10 cellular contexts compared by ENCODE assay signal in the genomic region with DNA sequence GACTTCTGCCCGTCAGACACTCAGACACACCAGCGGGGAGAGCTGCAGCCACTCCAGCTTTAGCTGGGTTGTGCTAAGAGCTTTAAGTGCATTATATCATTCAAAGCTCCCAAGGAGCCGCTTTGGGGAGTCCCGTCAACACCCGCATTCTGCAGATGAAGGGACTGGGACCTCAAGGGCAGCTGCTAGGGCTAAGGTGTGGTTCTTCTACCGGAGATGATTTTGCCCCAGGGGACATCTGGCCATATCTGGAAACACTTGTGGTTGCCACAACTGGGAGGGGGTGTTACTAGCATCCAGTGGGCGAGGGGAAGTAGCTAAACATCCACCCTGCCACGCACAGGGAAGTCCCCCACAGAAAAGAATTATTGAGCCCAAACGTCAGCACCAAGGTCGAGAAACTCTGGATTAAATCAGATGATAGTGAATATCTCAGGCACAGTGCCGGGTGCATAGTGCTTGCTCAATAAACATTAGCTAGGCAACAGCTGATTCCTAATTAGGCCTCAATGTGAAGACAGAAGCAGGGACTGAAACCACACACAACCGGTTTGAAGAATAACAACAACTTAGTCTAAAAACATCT. TPM values are rescaled to one million over a fixed set of nuclear protein-coding genes. Genes with fewer than 3 reads are reported as not detected.
DNase-seq lines count a peak whose midpoint lies in the region; ATAC-seq, FAIRE-seq and TF ChIP-seq lines count a peak whose summit lies in the region.
"Had no signal": no experiment of that assay in that cellular context is flagged by ENCODE, and none has a peak within 500 bp of the region (broad histone marks: within the 10 kb centered on the region; RNA-seq: fewer than 3 reads in every experiment).

No MANE protein-coding gene starts in this region.

- intact Hi-C loops in left lung (cut with DNase I) = no loop called here

- CTCF ChIA-PET in H1 (lab: Charles Lee; ENCODE audit: partially characterized antibody) = interaction anchor here (2.2 to 5.0 kb wide), 2 partner anchors 13 to 26 kb away, joined by 13 to 28 read pairs; no protein-coding TSS in a partner anchor

- H3K27me3 Mint-ChIP-seq in endothelial cell (ENCODE audit: unreplicated experiment) = peaks cover 16% of the 10 kb centered on the region

- H4K5ac ChIP-seq in H1 (ENCODE audit: insufficient read length, low read depth, low read length) = no peak overlapping the region

- ATAC-seq in GM21447 (IDR thresholded peaks at IDR 0.05; ENCODE audit: unreplicated experiment) = peak; percentile 66
- peak; percentile 52 for ATAC-seq in HG03457 (IDR thresholded peaks at IDR 0.05; ENCODE audit: unreplicated experiment)
- ATAC-seq in left lung = no peak

- H3K23me2 ChIP-seq in H1 (ENCODE audit: low read depth, low read length) = no peaks in the 10 kb centered on the region

- peaks cover 32% of the 10 kb centered on the region for H3K36me3 Mint-ChIP-seq in endothelial cell (ENCODE audit: low read depth, unreplicated experiment)

- 0 out of 2 replicates have a peak overlapping the region, but pooled peaks have one; percentile 53 for H2BK15ac ChIP-seq in H1 (ENCODE audit: low read length)

- no peak overlapping the region for H3K18ac ChIP-seq in H1 (ENCODE audit: extremely low read depth, low read length)

- H3K27me3 ChIP-seq in H1 (replicated peaks in 1 of 4; ENCODE audit: control insufficient read depth in 3 of 4, extremely low read depth in 1 of 4, insufficient read depth in 3 of 4, low read length in 3 of 4) (no peaks in the 10 kb centered on the region), left lung (no peaks in the 10 kb centered on the region)
- H3K27me3 ChIP-seq: cardiac muscle cell had no signal

- no peak for FAIRE-seq in H1 (lab: Jason Lieb, UNC)

- H2BK12ac ChIP-seq in H1 (ENCODE audit: low read depth, low read length) = no peak overlapping the region

- H3K79me2 ChIP-seq in H1 (ENCODE audit: control insufficient read depth in 1 of 2, insufficient read depth in 2 of 2, low read length in 2 of 2) = peaks cover 4 to 71% of the 10 kb centered on the region in 2 experiments; a peak in 3 of 4 replicates

- no peak overlapping the region for H2BK5ac ChIP-seq in H1 (ENCODE audit: low read depth, low read length)

- H3K56ac ChIP-seq in H1 (replicated peaks; ENCODE audit: insufficient read length, low read depth, low read length) = no peak overlapping the region

- H3K4me3 ChIP-seq in H1 (ENCODE audit: extremely low read depth in 1 of 4, insufficient read depth in 2 of 4, low read depth in 3 of 4, low read length in 4 of 4) (no peak overlapping the region), left lung (no peak overlapping the region)
- H3K4me3 ChIP-seq: cardiac muscle cell had no signal

- peaks cover 15 to 22% of the 10 kb centered on the region in 2 experiments for H4K20me1 ChIP-seq in H1 (replicated peaks in 1 of 2; ENCODE audit: control insufficient read depth in 1 of 2, insufficient read depth in 2 of 2, low read length in 2 of 2)

- WGBS in H1 (ENCODE audit: extremely low coverage in 1 of 2, insufficient coverage in 1 of 2, insufficient read length in 1 of 2, insufficient replicate concordance in 2 of 2, low coverage in 1 of 2, low lambda C conversion rate in 2 of 2, missing lambda C conversion rate in 1 of 2), 2 experiments = 78% methylated on average over 12 of the region's 12 CpGs; no CpG with 5 or more reads in 1 of the 2 experiments

- no peaks in the 10 kb centered on the region for H3K9me3 ChIP-seq in H1 (ENCODE audit: insufficient read depth in 2 of 2, low read depth in 1 of 2, low read length in 1 of 2)
- no peaks in the 10 kb centered on the region for H3K9me3 ChIP-seq in left lung

- peaks cover 78% of the 10 kb centered on the region for H3K4me1 Mint-ChIP-seq in endothelial cell (ENCODE audit: unreplicated experiment)

- H2AK5ac ChIP-seq in H1 (ENCODE audit: low read depth, low read length) = no peak overlapping the region

- TF ChIP-seq POLR2A in H1 (IDR thresholded peaks at IDR 0.05; ENCODE audit: control extremely low read depth in 1 of 2, low read depth in 2 of 2, low read length in 2 of 2) = no peak

- in situ Hi-C loops in GM13976 (cut with MboI; ENCODE audit: low sequenced_read_pairs, unreplicated experiment) = no loop called here

- POLR2A ChIA-PET in H1 (lab: Charles Lee; ENCODE audit: partially characterized antibody) = interaction anchor here (1.2 kb wide), 1 partner anchor 14 kb away, joined by 3 read pairs; no protein-coding TSS in a partner anchor

- no peaks in the 10 kb centered on the region for H3K9me3 Mint-ChIP-seq in endothelial cell (ENCODE audit: unreplicated experiment)

- H3K23ac ChIP-seq in H1 (ENCODE audit: insufficient read length) = no peak overlapping the region

- H3K4me2 ChIP-seq in H1 (ENCODE audit: insufficient read depth in 1 of 2, low read depth in 2 of 2, low read length in 2 of 2) = no peak overlapping the region

- TF ChIP-seq CTCF in GM13976 (IDR thresholded peaks at IDR 0.05; ENCODE audit: borderline replicate concordance, control extremely low read depth, extremely low read depth, insufficient read depth, missing control alignments) (no peak), H1 (IDR thresholded peaks at IDR 0.05; ENCODE audit: control extremely low read depth in 1 of 3, insufficient read depth in 1 of 3, low read depth in 1 of 3, low read length in 3 of 3) (no peak), left lung (IDR thresholded peaks at IDR 0.05) (no peak), endothelial cell (IDR thresholded peaks at IDR 0.05; ENCODE audit: unreplicated experiment) (no peak)

- H3K36me3 ChIP-seq in H1 (ENCODE audit: control insufficient read depth in 2 of 4, insufficient read depth in 4 of 4, low read length in 3 of 4) = no peaks in the 10 kb centered on the region
- H3K36me3 ChIP-seq in left lung = no peaks in the 10 kb centered on the region
- H3K36me3 ChIP-seq: cardiac muscle cell had no signal

- H4K91ac ChIP-seq in H1 (replicated peaks; ENCODE audit: insufficient read length, low read length) = no peak overlapping the region

- no peak for TF ChIP-seq RAD21 in H1 (IDR thresholded peaks at IDR 0.05 in 1 of 2, conservative IDR thresholded peaks at IDR 0.05 in 1 of 2; ENCODE audit: low read depth in 2 of 2, low read length in 2 of 2)

- H3K9ac ChIP-seq in H1 (replicated peaks in 1 of 4; ENCODE audit: extremely low read depth in 1 of 4, low read depth in 3 of 4, low read length in 3 of 4) = no peak overlapping the region

- H2AFZ ChIP-seq in H1 (ENCODE audit: low read length) = no peak overlapping the region

- no peak overlapping the region for H2BK20ac ChIP-seq in H1 (ENCODE audit: low read length)

- DNase-seq in GM13976 (ENCODE audit: low spot score) = peak; percentile 74
- no peak for DNase-seq in H1 (ENCODE audit: low read depth in 1 of 2, low spot score in 2 of 2)
- DNase-seq in left lung = no peak
- DNase-seq in OCI-M1 (lab: John Stamatoyannopoulos, UW) = no peak
- no peak for DNase-seq in OCI-M2 (lab: John Stamatoyannopoulos, UW; ENCODE audit: unreplicated experiment)
- DNase-seq in endothelial cell (ENCODE audit: low spot score) = no peak
- DNase-seq: mammary epithelial cell had no signal

- H3K4ac ChIP-seq in H1 (replicated peaks; ENCODE audit: insufficient read length, low read depth, low read length) = no peak overlapping the region

- no peak for TF ChIP-seq EP300 in H1 (IDR thresholded peaks at IDR 0.05; ENCODE audit: borderline replicate concordance in 1 of 2, low read depth in 2 of 2, low read length in 2 of 2)

- H3K14ac ChIP-seq in H1 (ENCODE audit: insufficient read length) = no peak overlapping the region

- H3K4me1 ChIP-seq in H1 (replicated peaks in 1 of 4; ENCODE audit: control insufficient read depth in 3 of 4, insufficient read depth in 4 of 4, low read length in 3 of 4) = peaks cover 17 to 54% (median 23%) of the 10 kb centered on the region in 4 experiments
- H3K4me1 ChIP-seq in left lung = peaks cover 3 to 8% of the 10 kb centered on the region in 2 donors

- no peak overlapping the region for H4K8ac ChIP-seq in H1 (ENCODE audit: extremely low read depth, insufficient read depth, low read length)

- H3K27ac Mint-ChIP-seq in endothelial cell (ENCODE audit: unreplicated experiment) = no peak overlapping the region

- no peak overlapping the region for H3K27ac ChIP-seq in H1 (ENCODE audit: low read depth, low read length)
- no peak overlapping the region for H3K27ac ChIP-seq in left lung
- H3K27ac ChIP-seq: cardiac muscle cell had no signal

- no peak overlapping the region for H3K4me3 Mint-ChIP-seq in endothelial cell (ENCODE audit: unreplicated experiment)

- H3K79me1 ChIP-seq in H1 (ENCODE audit: low read depth, low read length) = peaks cover 38% of the 10 kb centered on the region

- no peak overlapping the region for H2BK120ac ChIP-seq in H1 (replicated peaks; ENCODE audit: low read depth, low read length)

TF ChIP-seq in H1, 55 proteins besides CTCF, POLR2A, EP300 and RAD21:
- TF ChIP-seq CREB1 (IDR thresholded peaks at IDR 0.05) = no peak
- no peak for TF ChIP-seq TAF1 (IDR thresholded peaks at IDR 0.05; ENCODE audit: low read depth, low read length)
- no peak for TF ChIP-seq KDM5A (IDR thresholded peaks at IDR 0.05; ENCODE audit: low read length)

RNA-seq across cellular contexts. Expression of a gene that starts 29.6 kb away (rescaled TPM):
- 20.0 and 20.5 TPM in 2 replicates for total RNA-seq in H1 (2021; fragmentation: NEBNext Ultra II Directional; extraction: Animal tissue kit (Norgen Biotek cat#: 25700))
- 12.7 and 18.1 TPM in 2 replicates for polyA plus RNA-seq in H1 (2011; rRNA removed)
- polyA plus RNA-seq in H1 (2011; cell fraction: cytosol; rRNA removed) = 10.3 TPM
- polyA plus RNA-seq in H1 (2011; cell fraction: nucleus; rRNA removed) = 21.0 TPM
- 3.8 to 11.4 TPM (median 10.2 TPM) in 4 replicates for polyA plus RNA-seq in H1 (2012, experiment 1 of 2)
- polyA plus RNA-seq in H1 (2012, experiment 2 of 2) = 7.9 TPM
- polyA plus RNA-seq in H1 (2013, experiment 1 of 2) = 17.9 TPM
- 19.1 TPM for polyA plus RNA-seq in H1 (2013, experiment 2 of 2)
- polyA minus RNA-seq in H1 (2011; rRNA and poly(A)+ RNA removed) = 5.6 and 6.0 TPM in 2 replicates
- 15.3 TPM for polyA minus RNA-seq in H1 (2011; cell fraction: cytosol; rRNA and poly(A)+ RNA removed)
- polyA minus RNA-seq in H1 (2011; cell fraction: nucleus; rRNA and poly(A)+ RNA removed) = 12.0 TPM
- 100 to 1,000 TPM in 1 of 2 donors, 10 to 100 TPM in 1; 41.0 to 109 TPM for total RNA-seq in left lung
- total RNA-seq in endothelial cell (ENCODE audit: unreplicated experiment) = 61.3 TPM

RNA-seq across cellular contexts. Expression of a gene that starts 60.0 kb away (rescaled TPM):
- not detected in 2 replicates for total RNA-seq in H1 (2021; fragmentation: NEBNext Ultra II Directional; extraction: Animal tissue kit (Norgen Biotek cat#: 25700))
- polyA plus RNA-seq in H1 (2011; rRNA removed) = not detected in 2 replicates
- polyA plus RNA-seq in H1 (2011; cell fraction: cytosol; rRNA removed) = not detected
- polyA plus RNA-seq in H1 (2011; cell fraction: nucleus; rRNA removed) = not detected
- polyA plus RNA-seq in H1 (2012, experiment 1 of 2) = not detected in 4 replicates
- not detected for polyA plus RNA-seq in H1 (2012, experiment 2 of 2)
- polyA plus RNA-seq in H1 (2013, experiment 1 of 2) = not detected
- polyA plus RNA-seq in H1 (2013, experiment 2 of 2) = not detected
- polyA minus RNA-seq in H1 (2011; rRNA and poly(A)+ RNA removed) = not detected in 2 replicates
- polyA minus RNA-seq in H1 (2011; cell fraction: cytosol; rRNA and poly(A)+ RNA removed) = not detected
- not detected for polyA minus RNA-seq in H1 (2011; cell fraction: nucleus; rRNA and poly(A)+ RNA removed)
- total RNA-seq in left lung (1 to 10 TPM; 1.0 to 5.3 TPM), endothelial cell (ENCODE audit: unreplicated experiment) (not detected)
- total RNA-seq: cardiac muscle cell, mammary epithelial cell had no signal
- polyA plus RNA-seq: cardiac muscle cell, mammary epithelial cell had no signal
